In the genomic region with DNA sequence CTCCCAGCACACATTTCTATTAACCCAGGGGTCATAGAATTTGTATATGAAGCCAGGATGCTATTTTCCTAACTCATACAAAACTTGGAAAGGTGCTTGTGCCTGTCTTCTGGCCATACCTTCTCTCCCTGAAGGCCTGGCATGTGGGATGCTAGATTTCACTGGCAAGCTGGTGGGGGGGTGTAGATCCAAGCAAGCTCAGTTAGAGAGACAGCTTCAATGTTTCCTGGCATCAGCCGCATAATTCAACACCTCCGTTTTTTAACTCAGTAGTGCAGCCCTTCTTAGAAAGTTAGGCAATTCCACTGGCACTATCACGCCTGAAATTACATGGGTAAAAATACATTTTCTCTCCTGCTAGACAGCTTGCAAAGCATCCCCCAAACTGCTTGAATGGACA, we compare ENCODE assay signal across 1 cellular context.
TF ChIP-seq lines count a peak whose summit lies in the region.

No MANE protein-coding gene starts in this region.

TF ChIP-seq in SK-N-SH, 30 proteins besides CTCF, POLR2A, EP300 and RAD21 (continued from another document):
- TF ChIP-seq, protein P1, sequence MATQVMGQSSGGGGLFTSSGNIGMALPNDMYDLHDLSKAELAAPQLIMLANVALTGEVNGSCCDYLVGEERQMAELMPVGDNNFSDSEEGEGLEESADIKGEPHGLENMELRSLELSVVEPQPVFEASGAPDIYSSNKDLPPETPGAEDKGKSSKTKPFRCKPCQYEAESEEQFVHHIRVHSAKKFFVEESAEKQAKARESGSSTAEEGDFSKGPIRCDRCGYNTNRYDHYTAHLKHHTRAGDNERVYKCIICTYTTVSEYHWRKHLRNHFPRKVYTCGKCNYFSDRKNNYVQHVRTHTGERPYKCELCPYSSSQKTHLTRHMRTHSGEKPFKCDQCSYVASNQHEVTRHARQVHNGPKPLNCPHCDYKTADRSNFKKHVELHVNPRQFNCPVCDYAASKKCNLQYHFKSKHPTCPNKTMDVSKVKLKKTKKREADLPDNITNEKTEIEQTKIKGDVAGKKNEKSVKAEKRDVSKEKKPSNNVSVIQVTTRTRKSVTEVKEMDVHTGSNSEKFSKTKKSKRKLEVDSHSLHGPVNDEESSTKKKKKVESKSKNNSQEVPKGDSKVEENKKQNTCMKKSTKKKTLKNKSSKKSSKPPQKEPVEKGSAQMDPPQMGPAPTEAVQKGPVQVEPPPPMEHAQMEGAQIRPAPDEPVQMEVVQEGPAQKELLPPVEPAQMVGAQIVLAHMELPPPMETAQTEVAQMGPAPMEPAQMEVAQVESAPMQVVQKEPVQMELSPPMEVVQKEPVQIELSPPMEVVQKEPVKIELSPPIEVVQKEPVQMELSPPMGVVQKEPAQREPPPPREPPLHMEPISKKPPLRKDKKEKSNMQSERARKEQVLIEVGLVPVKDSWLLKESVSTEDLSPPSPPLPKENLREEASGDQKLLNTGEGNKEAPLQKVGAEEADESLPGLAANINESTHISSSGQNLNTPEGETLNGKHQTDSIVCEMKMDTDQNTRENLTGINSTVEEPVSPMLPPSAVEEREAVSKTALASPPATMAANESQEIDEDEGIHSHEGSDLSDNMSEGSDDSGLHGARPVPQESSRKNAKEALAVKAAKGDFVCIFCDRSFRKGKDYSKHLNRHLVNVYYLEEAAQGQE (IDR thresholded peaks at IDR 0.05; ENCODE audit: low read depth, low read length): no peak
- no peak for TF ChIP-seq TEAD4 (IDR thresholded peaks at IDR 0.05; ENCODE audit: borderline replicate concordance, insufficient read depth)
- TF ChIP-seq GABPA (IDR thresholded peaks at IDR 0.05; ENCODE audit: low read depth): no peak
- TF ChIP-seq MXI1 (IDR thresholded peaks at IDR 0.05; ENCODE audit: low read depth, low read length): no peak
